In genomic region chr3:71398157-71398836, GRCh38 we compare ENCODE assay signal across 13 cellular contexts.
DNase-seq lines count a peak whose midpoint lies in the region; ATAC-seq and TF ChIP-seq lines count a peak whose summit lies in the region.
"Had no signal": no experiment of that assay in that cellular context is flagged by ENCODE, and none has a peak within 500 bp of the region (broad histone marks: within the 10 kb centered on the region; RNA-seq: fewer than 3 reads in every experiment).

No MANE protein-coding gene starts in this region.

- H3K4me3 ChIP-seq in CD4-positive, CD25-positive, alpha-beta regulatory T cell (ENCODE audit: low read depth, low read length): peak overlapping the region; percentile 54
- peak overlapping the region; percentile 35 for H3K4me3 ChIP-seq in DOHH2 (ENCODE audit: low read length)
- no peak overlapping the region for H3K4me3 ChIP-seq in gastroesophageal sphincter
- H3K4me3 ChIP-seq in H7 (ENCODE audit: insufficient read depth, low read depth, low read length): no peak overlapping the region
- H3K4me3 ChIP-seq: testis had no signal

- H3K27me3 ChIP-seq in CD4-positive, CD25-positive, alpha-beta regulatory T cell (ENCODE audit: control insufficient read depth, insufficient read depth, low read length): no peaks in the 10 kb centered on the region
- no peaks in the 10 kb centered on the region for H3K27me3 ChIP-seq in DOHH2 (ENCODE audit: control insufficient read depth, low read length)
- no peaks in the 10 kb centered on the region for H3K27me3 ChIP-seq in gastroesophageal sphincter
- H3K27me3 ChIP-seq in H7 (ENCODE audit: control insufficient read depth, insufficient read depth, low read length): no peaks in the 10 kb centered on the region
- H3K27me3 ChIP-seq: brain microvascular endothelial cell, testis had no signal

- POLR2A ChIA-PET in activated B cell treated with CpG ODN at 0.5 μM for 24 hours (lab: Charles Lee): interaction anchor here (0.6 to 3.1 kb wide), 19 partner anchors 9 to 334 kb away, joined by 3 to 15 read pairs (median 5); partner anchors contain the start of gene FOXP1

- peak overlapping the region; percentile 82 to 98 (median 95) for H3K27ac Mint-ChIP-seq in CD4-positive, CD25-positive, alpha-beta regulatory T cell
- H3K27ac Mint-ChIP-seq in activated B cell treated with CpG ODN at 0.5 μM for 24 hours: peak overlapping the region; percentile 89
- peak overlapping the region; percentile 91 for H3K27ac Mint-ChIP-seq in mesothelial cell of epicardium

- TF ChIP-seq CTCF in DOHH2 (IDR thresholded peaks at IDR 0.05; ENCODE audit: low read depth, low read length, poor library complexity, severe bottlenecking) (no peak), activated B cell treated with CpG ODN at 0.5 μM for 24 hours (IDR thresholded peaks at IDR 0.05) (no peak), mesothelial cell of epicardium (IDR thresholded peaks at IDR 0.05; ENCODE audit: unreplicated experiment) (no peak), gastroesophageal sphincter (IDR thresholded peaks at IDR 0.05) (no peak)

- no peaks in the 10 kb centered on the region for H3K9me2 ChIP-seq in DOHH2 (replicated peaks; ENCODE audit: control insufficient read depth, low read length)

- no peaks in the 10 kb centered on the region for H3K9me3 Mint-ChIP-seq in CD4-positive, CD25-positive, alpha-beta regulatory T cell
- H3K9me3 Mint-ChIP-seq in activated B cell treated with CpG ODN at 0.5 μM for 24 hours (no peaks in the 10 kb centered on the region), mesothelial cell of epicardium (no peaks in the 10 kb centered on the region)
- H3K9me3 Mint-ChIP-seq: nephron had no signal

- no peak for TF ChIP-seq EP300 in gastroesophageal sphincter (IDR thresholded peaks at IDR 0.05)

- WGBS in gastroesophageal sphincter (ENCODE audit: low coverage in 1 of 2), 2 donors: 50 to 69% methylated on average over 4 of the region's 4 CpGs

- H3F3A ChIP-seq in DOHH2 (ENCODE audit: control insufficient read depth, insufficient read depth): peaks cover 2% of the 10 kb centered on the region; the same call in 1 of the 2 replicates

- peak; percentile 54 for ATAC-seq in CD4-positive, CD25-positive, alpha-beta regulatory T cell (ENCODE audit: low read depth in 2 of 2)
- ATAC-seq in activated B cell treated with CpG ODN at 0.5 μM for 24 hours (ENCODE audit: low read depth) (peak; percentile 59), gastroesophageal sphincter (no peak)
- ATAC-seq: Panc1 had no signal

- peaks cover 41 to 90% (median 74%) of the 10 kb centered on the region in 4 donors for H3K4me1 Mint-ChIP-seq in CD4-positive, CD25-positive, alpha-beta regulatory T cell
- peaks cover 89% of the 10 kb centered on the region for H3K4me1 Mint-ChIP-seq in activated B cell treated with CpG ODN at 0.5 μM for 24 hours
- H3K4me1 Mint-ChIP-seq in mesothelial cell of epicardium: peaks cover 71% of the 10 kb centered on the region

- peaks cover 9% of the 10 kb centered on the region for H3K36me3 Mint-ChIP-seq in CD4-positive, CD25-positive, alpha-beta regulatory T cell
- H3K36me3 Mint-ChIP-seq in activated B cell treated with CpG ODN at 0.5 μM for 24 hours (ENCODE audit: low read depth): no peaks in the 10 kb centered on the region
- H3K36me3 Mint-ChIP-seq in mesothelial cell of epicardium: no peaks in the 10 kb centered on the region

- H4K20me1 ChIP-seq in DOHH2 (ENCODE audit: control insufficient read depth, insufficient read depth, low read depth, low read length): no peaks in the 10 kb centered on the region; the same call in 1 of the 2 replicates

- peaks cover 69% of the 10 kb centered on the region for H3K4me1 ChIP-seq in CD4-positive, CD25-positive, alpha-beta regulatory T cell (ENCODE audit: control insufficient read depth, insufficient read depth, low read length, poor library complexity, severe bottlenecking)
- peaks cover 87% of the 10 kb centered on the region for H3K4me1 ChIP-seq in DOHH2 (ENCODE audit: control insufficient read depth, low read length)
- peaks cover 5 to 34% (median 9%) of the 10 kb centered on the region in 3 donors for H3K4me1 ChIP-seq in gastroesophageal sphincter
- H3K4me1 ChIP-seq: testis had no signal

- no peaks in the 10 kb centered on the region for H3K9me3 ChIP-seq in CD4-positive, CD25-positive, alpha-beta regulatory T cell (ENCODE audit: control insufficient read depth in 2 of 2, low read length in 2 of 2)
- no peaks in the 10 kb centered on the region for H3K9me3 ChIP-seq in DOHH2 (ENCODE audit: control insufficient read depth, insufficient read depth, low read length)
- no peaks in the 10 kb centered on the region for H3K9me3 ChIP-seq in gastroesophageal sphincter
- H3K9me3 ChIP-seq: testis had no signal

- peaks cover 94% of the 10 kb centered on the region for H3K79me2 ChIP-seq in DOHH2 (ENCODE audit: control insufficient read depth, low read length)

- TF ChIP-seq POLR2A in gastroesophageal sphincter (IDR thresholded peaks at IDR 0.05): no peak

- H3K4me2 ChIP-seq in DOHH2 (ENCODE audit: low read length): peak overlapping the region; percentile 51

- peak in 2 of 3 donors; percentile 39 to 66 for DNase-seq in CD4-positive, CD25-positive, alpha-beta regulatory T cell
- no peak for DNase-seq in activated B cell treated with CpG ODN at 0.5 μM for 24 hours
- no peak for DNase-seq in mesothelial cell of epicardium (ENCODE audit: low spot score in 2 of 2, unreplicated experiment in 2 of 2)
- DNase-seq in H7: no peak
- no peak for DNase-seq in GOT3 (lab: John Stamatoyannopoulos, UW)
- DNase-seq: brain microvascular endothelial cell, Calu3, glutamatergic neuron, testis had no signal

- intact Hi-C loops in activated B cell treated with CpG ODN at 0.5 μM for 24 hours (cut with micrococcal nuclease): loop anchor here (1.0 to 10.0 kb wide), 4 partner anchors 9 to 179 kb away; no protein-coding TSS in a partner anchor

- H3K36me3 ChIP-seq in CD4-positive, CD25-positive, alpha-beta regulatory T cell (ENCODE audit: control insufficient read depth, insufficient read depth, low read length): peaks cover 3% of the 10 kb centered on the region
- no peaks in the 10 kb centered on the region for H3K36me3 ChIP-seq in DOHH2 (ENCODE audit: control insufficient read depth, low read length)
- H3K36me3 ChIP-seq in gastroesophageal sphincter: no peaks in the 10 kb centered on the region
- H3K36me3 ChIP-seq in H7 (replicated peaks; ENCODE audit: control insufficient read depth, insufficient read depth, low read length): no peaks in the 10 kb centered on the region
- H3K36me3 ChIP-seq: brain microvascular endothelial cell had no signal

- H3K27ac ChIP-seq in CD4-positive, CD25-positive, alpha-beta regulatory T cell (ENCODE audit: insufficient read depth, low read length, poor library complexity, severe bottlenecking): peak overlapping the region; percentile 79
- H3K27ac ChIP-seq in DOHH2 (ENCODE audit: low read depth, low read length): peak overlapping the region; percentile 29
- H3K27ac ChIP-seq in gastroesophageal sphincter: no peak overlapping the region
- H3K27ac ChIP-seq: brain microvascular endothelial cell, testis had no signal

- no peaks in the 10 kb centered on the region for H3K27me3 Mint-ChIP-seq in CD4-positive, CD25-positive, alpha-beta regulatory T cell
- no peaks in the 10 kb centered on the region for H3K27me3 Mint-ChIP-seq in activated B cell treated with CpG ODN at 0.5 μM for 24 hours
- H3K27me3 Mint-ChIP-seq in mesothelial cell of epicardium (ENCODE audit: low read depth): no peaks in the 10 kb centered on the region

- CTCF ChIA-PET in activated B cell treated with CpG ODN at 0.5 μM for 24 hours (lab: Charles Lee): interaction anchor here (0.7 to 2.5 kb wide), 13 partner anchors 12 to 345 kb away, joined by 3 to 17 read pairs (median 4); partner anchors contain the start of gene FOXP1

- peak overlapping the region; percentile 2 to 71 (median 40) for H3K4me3 Mint-ChIP-seq in CD4-positive, CD25-positive, alpha-beta regulatory T cell
- H3K4me3 Mint-ChIP-seq in activated B cell treated with CpG ODN at 0.5 μM for 24 hours (peak overlapping the region; percentile 36), mesothelial cell of epicardium (no peak overlapping the region)
- H3K4me3 Mint-ChIP-seq: nephron had no signal

Comparison
In these comparisons a context has a peak if more than half of its experiments do, and no peak if none do; other contexts are left out.
1. DNase-seq: peak in CD4-positive, CD25-positive, alpha-beta regulatory T cell (2 of 3); none in activated B cell treated with CpG ODN at 0.5 μM for 24 hours (single experiment), mesothelial cell of epicardium (0 of 2), H7 (single experiment) and GOT3 (single experiment).
2. H3K27ac ChIP-seq: peak in CD4-positive, CD25-positive, alpha-beta regulatory T cell (single experiment) and DOHH2 (single experiment); none in gastroesophageal sphincter (0 of 4).
3. H3K4me3 ChIP-seq: peak in CD4-positive, CD25-positive, alpha-beta regulatory T cell (single experiment) and DOHH2 (single experiment); none in gastroesophageal sphincter (0 of 2) and H7 (single experiment).
4. Peak in every context shown above with its lines, with median percentiles within 50 percentile points of each other: H3K27ac Mint-ChIP-seq.